Comparison of ENCODE assay signal across 23 cellular contexts in genomic region chr6:38193486-38194281, GRCh38.
DNase-seq lines count a peak whose midpoint lies in the region; ATAC-seq, FAIRE-seq and TF ChIP-seq lines count a peak whose summit lies in the region.
"Had no signal": no experiment of that assay in that cellular context is flagged by ENCODE, and none has a peak within 500 bp of the region (broad histone marks: within the 10 kb centered on the region; RNA-seq: fewer than 3 reads in every experiment).

No MANE protein-coding gene starts in this region.

- ATAC-seq in GM21423 (IDR thresholded peaks at IDR 0.05; ENCODE audit: unreplicated experiment), result no peak
- ATAC-seq: GM12878; left lung; naive thymus-derived CD4-positive, alpha-beta T cell; WTC11 had no signal

- peaks cover 44% of the 10 kb centered on the region for H3K4me1 Mint-ChIP-seq in glutamatergic neuron (ENCODE audit: low read depth, unreplicated experiment)
- H3K4me1 Mint-ChIP-seq: activated naive CD4-positive, alpha-beta T cell treated with anti-CD3 and anti-CD28 coated beads, Interleukin-2, amount 50 U/mL, for 24 hours; IgD-negative memory B cell; mesothelial cell of epicardium had no signal

- H3K9me3 Mint-ChIP-seq in glutamatergic neuron (ENCODE audit: unreplicated experiment), result peaks cover 16% of the 10 kb centered on the region
- H3K9me3 Mint-ChIP-seq: activated naive CD4-positive, alpha-beta T cell treated with anti-CD3 and anti-CD28 coated beads, Interleukin-2, amount 50 U/mL, for 24 hours; IgD-negative memory B cell; mesothelial cell of epicardium; stimulated activated naive CD8-positive, alpha-beta T cell treated with anti-CD3 and anti-CD28 coated beads, Interleukin-15, Interleukin-2, amounts not matched to agents 100 ng/mL and 50 ng/mL, for 24 hours; WTC11 had no signal

- DNase-seq in NCI-H1092 treated with DMSO at 0.1 percent for 48 hours (lab: John Stamatoyannopoulos, UW) (peak; percentile 18), NCI-H1092 (lab: John Stamatoyannopoulos, UW) (no peak), NCI-H748 (lab: John Stamatoyannopoulos, UW; ENCODE audit: unreplicated experiment) (peak; percentile 99), glutamatergic neuron (no peak), pulmonary artery endothelial cell (ENCODE audit: low read depth, low spot score) (peak; percentile 24), HTR-8/SVneo (ENCODE audit: insufficient read length, low spot score) (no peak), kidney glomerular epithelial cell (lab: John Stamatoyannopoulos, UW) (no peak)
- DNase-seq: colonic mucosa, foreskin melanocyte, left lung, NCI-H1048, NCI-H510A, SHP77 treated with DMSO at 0.1 percent for 48 hours, T1000 had no signal

- H3K27me3 Mint-ChIP-seq in glutamatergic neuron (ENCODE audit: unreplicated experiment), result peaks cover 7% of the 10 kb centered on the region
- H3K27me3 Mint-ChIP-seq: activated naive CD4-positive, alpha-beta T cell treated with anti-CD3 and anti-CD28 coated beads, Interleukin-2, amount 50 U/mL, for 24 hours; IgD-negative memory B cell; naive thymus-derived CD4-positive, alpha-beta T cell; stimulated activated naive CD8-positive, alpha-beta T cell treated with anti-CD3 and anti-CD28 coated beads, Interleukin-15, Interleukin-2, amounts not matched to agents 100 ng/mL and 50 ng/mL, for 24 hours had no signal

- no peak for FAIRE-seq in HTR-8/SVneo (lab: Jason Lieb, UNC)
- FAIRE-seq: bronchial epithelial cell, GM12878 had no signal

- no peaks in the 10 kb centered on the region for H3K36me3 Mint-ChIP-seq in glutamatergic neuron (ENCODE audit: unreplicated experiment)
- H3K36me3 Mint-ChIP-seq: mesothelial cell of epicardium, WTC11 had no signal

- peak overlapping the region; percentile 38 for H3K27ac Mint-ChIP-seq in glutamatergic neuron (ENCODE audit: unreplicated experiment)
- H3K27ac Mint-ChIP-seq: activated naive CD4-positive, alpha-beta T cell treated with anti-CD3 and anti-CD28 coated beads, Interleukin-2, amount 50 U/mL, for 24 hours; mesothelial cell of epicardium; naive thymus-derived CD4-positive, alpha-beta T cell; stimulated activated naive CD8-positive, alpha-beta T cell treated with anti-CD3 and anti-CD28 coated beads, Interleukin-15, Interleukin-2, amounts not matched to agents 100 ng/mL and 50 ng/mL, for 24 hours; WTC11 had no signal

- H3K4me3 Mint-ChIP-seq in glutamatergic neuron (ENCODE audit: unreplicated experiment), result peak overlapping the region; percentile 22
- H3K4me3 Mint-ChIP-seq: activated naive CD4-positive, alpha-beta T cell treated with anti-CD3 and anti-CD28 coated beads, Interleukin-2, amount 50 U/mL, for 24 hours; mesothelial cell of epicardium; naive thymus-derived CD4-positive, alpha-beta T cell; stimulated activated naive CD8-positive, alpha-beta T cell treated with anti-CD3 and anti-CD28 coated beads, Interleukin-15, Interleukin-2, amounts not matched to agents 100 ng/mL and 50 ng/mL, for 24 hours; WTC11 had no signal

- no peak for TF ChIP-seq CTCF in glutamatergic neuron (IDR thresholded peaks at IDR 0.05; ENCODE audit: partially characterized antibody, unreplicated experiment)

Comparison
In these comparisons a context has a peak if more than half of its experiments do, and no peak if none do; other contexts are left out.
1. DNase-seq: peak in NCI-H1092 treated with DMSO at 0.1 percent for 48 hours (single experiment), NCI-H748 (single experiment) and pulmonary artery endothelial cell (single experiment); none in NCI-H1092 (single experiment), glutamatergic neuron (single experiment), HTR-8/SVneo (single experiment) and kidney glomerular epithelial cell (single experiment).